Comparison of ENCODE assay signal across 14 cellular contexts in genomic region chr1:183551924-183552323, GRCh38. TPM values are rescaled to one million over a fixed set of nuclear protein-coding genes. Genes with fewer than 3 reads are reported as not detected.
DNase-seq lines count a peak whose midpoint lies in the region; ATAC-seq, FAIRE-seq and TF ChIP-seq lines count a peak whose summit lies in the region.
"Had no signal": no experiment of that assay in that cellular context is flagged by ENCODE, and none has a peak within 500 bp of the region (broad histone marks: within the 10 kb centered on the region; RNA-seq: fewer than 3 reads in every experiment).

No MANE protein-coding gene starts in this region.

- H3K36me3 ChIP-seq in WERI-Rb-1 (peaks cover 62% of the 10 kb centered on the region), neutrophil (peaks cover 96% of the 10 kb centered on the region)

- no peaks in the 10 kb centered on the region for H3K27me3 ChIP-seq in WERI-Rb-1 (ENCODE audit: insufficient read depth, low read depth, severe bottlenecking)
- H3K27me3 ChIP-seq in neutrophil = no peaks in the 10 kb centered on the region

- H3K4me1 Mint-ChIP-seq in CD14-positive monocyte = peaks cover 6% of the 10 kb centered on the region
- H3K4me1 Mint-ChIP-seq: CD4-positive, alpha-beta memory T cell had no signal

- H3K27me3 Mint-ChIP-seq in CD14-positive monocyte (ENCODE audit: low read depth in 3 of 3) = no peaks in the 10 kb centered on the region
- H3K27me3 Mint-ChIP-seq: CD4-positive, alpha-beta memory T cell had no signal

- H3K4me3 ChIP-seq in WERI-Rb-1 (ENCODE audit: low read depth, low read length) (no peak overlapping the region), neutrophil (ENCODE audit: low read depth in 1 of 2, low read length in 1 of 2) (no peak overlapping the region)
- H3K4me3 ChIP-seq: SK-N-MC had no signal

- H3K27ac Mint-ChIP-seq in CD14-positive monocyte = peak overlapping the region in 6 of 7 donors; percentile 41 to 83 (median 68)

- intact Hi-C loops in CD14-positive monocyte (cut with micrococcal nuclease) = loop anchor here in 1 of 2 donors (10.0 kb wide), 1 partner anchor 697 kb away; no protein-coding TSS in a partner anchor

- peaks cover 11 to 23% of the 10 kb centered on the region in 2 experiments for H3K4me1 ChIP-seq in neutrophil (ENCODE audit: control insufficient read depth in 1 of 2, insufficient read depth in 1 of 2, low read depth in 1 of 2, low read length in 1 of 2)

- H3K9me3 ChIP-seq in WERI-Rb-1 (ENCODE audit: severe bottlenecking) = no peaks in the 10 kb centered on the region
- H3K9me3 ChIP-seq in neutrophil = peaks cover 7% of the 10 kb centered on the region

- no peak for DNase-seq in CD14-positive monocyte (ENCODE audit: low spot score)
- peak; percentile 52 for DNase-seq in CD1c-positive myeloid dendritic cell (ENCODE audit: extremely low spot score)
- DNase-seq in WERI-Rb-1 = no peak
- DNase-seq in stimulated activated naive CD8-positive, alpha-beta T cell treated with anti-CD3 and anti-CD28 coated beads, Interleukin-15, Interleukin-2, amounts not matched to agents 100 U/mL and 50 U/mL, for 24 hours = no peak
- DNase-seq in NCI-H1694 treated with DMSO at 0.1 percent for 48 hours (lab: John Stamatoyannopoulos, UW) = no peak
- no peak for DNase-seq in GM12892 (ENCODE audit: insufficient read length)
- DNase-seq: CD4-positive, alpha-beta memory T cell; HCEC 1CT; NCI-H1417 treated with DMSO at 0.1 percent for 48 hours; NCI-H2029; NCI-H2227 treated with DMSO at 0.1 percent for 48 hours; NCI-H524 had no signal

- ATAC-seq in stimulated activated naive CD8-positive, alpha-beta T cell treated with anti-CD3 and anti-CD28 coated beads, Interleukin-15, Interleukin-2, amounts not matched to agents 100 U/mL and 50 U/mL, for 24 hours = no peak

- H3K9me3 Mint-ChIP-seq in CD14-positive monocyte = no peaks in the 10 kb centered on the region
- H3K9me3 Mint-ChIP-seq: CD4-positive, alpha-beta memory T cell had no signal

- TF ChIP-seq CTCF in CD14-positive monocyte (IDR thresholded peaks at IDR 0.05) = no peak
- TF ChIP-seq CTCF in WERI-Rb-1 (IDR thresholded peaks at IDR 0.05; ENCODE audit: low read depth, low read length) = 0 out of 2 replicates have a peak, but pooled peaks have one; percentile 6
- no peak for TF ChIP-seq CTCF in neutrophil (IDR thresholded peaks at IDR 0.05)

- no peak for TF ChIP-seq POLR2A in GM12892 (IDR thresholded peaks at IDR 0.05; ENCODE audit: low read depth, low read length)

- H3K27ac ChIP-seq in WERI-Rb-1 (no peak overlapping the region), neutrophil (peak overlapping the region; percentile 100)
- H3K27ac ChIP-seq: SK-N-MC had no signal

- peaks cover 80 to 89% of the 10 kb centered on the region in 2 donors for H3K36me3 Mint-ChIP-seq in CD14-positive monocyte

- FAIRE-seq in GM12892 (lab: Jason Lieb, UNC) = no peak

- H3K4me3 Mint-ChIP-seq in CD14-positive monocyte = no peak overlapping the region
- H3K4me3 Mint-ChIP-seq: CD4-positive, alpha-beta memory T cell had no signal

RNA-seq across cellular contexts. Expression of gene NCF2, which starts 38.3 kb away (rescaled TPM):
- 100 to 1,000 TPM; 557 to 697 TPM for polyA plus RNA-seq in CD14-positive monocyte
- 97.2 TPM for polyA plus RNA-seq in GM12892 (2012; ENCODE audit: missing spikeins)
